16 cellular contexts compared by ENCODE assay signal in the genomic region with DNA sequence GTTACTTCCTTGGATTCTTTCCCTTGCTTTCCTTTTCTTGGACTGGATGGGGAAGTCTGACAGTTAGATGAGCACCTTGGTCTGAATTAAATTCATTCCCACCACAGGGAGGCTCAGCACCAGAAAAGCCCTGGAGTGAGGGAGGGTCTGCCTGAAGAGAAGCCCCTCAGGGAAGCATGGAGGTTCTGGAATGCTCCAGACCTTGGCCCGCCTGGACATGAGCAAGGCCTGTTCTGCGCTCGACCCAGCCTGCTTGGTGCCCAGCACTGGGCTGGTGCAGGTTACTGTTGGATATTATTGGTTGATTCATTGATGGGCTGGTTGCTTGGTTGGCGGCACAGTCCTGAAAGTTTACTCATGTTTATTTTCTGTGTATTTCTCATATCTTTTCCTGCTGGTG.
DNase-seq lines count a peak whose midpoint lies in the region; ATAC-seq, FAIRE-seq and TF ChIP-seq lines count a peak whose summit lies in the region.
"Had no signal": no experiment of that assay in that cellular context is flagged by ENCODE, and none has a peak within 500 bp of the region (broad histone marks: within the 10 kb centered on the region; RNA-seq: fewer than 3 reads in every experiment).

No MANE protein-coding gene starts in this region.

- no peak for FAIRE-seq in astrocyte (lab: Jason Lieb, UNC)
- FAIRE-seq: G401.6, GM12892, H54 had no signal

- H3K4me1 Mint-ChIP-seq in astrocyte (ENCODE audit: low read depth, unreplicated experiment) = no peaks in the 10 kb centered on the region
- H3K4me1 Mint-ChIP-seq in stimulated activated naive B cell treated with anti-CD40 and anti-IgM and Interleukin-4, amounts not matched to agents 10 μg/mL and 1 μg/mL and 100 μg/mL, for 72 hours = no peaks in the 10 kb centered on the region
- H3K4me1 Mint-ChIP-seq: CD4-positive, alpha-beta memory T cell had no signal

- no peaks in the 10 kb centered on the region for H3K27me3 ChIP-seq in Karpas-422 (ENCODE audit: low read length)
- no peaks in the 10 kb centered on the region for H3K27me3 ChIP-seq in astrocyte (ENCODE audit: insufficient read depth, low read length)

- H3K4me2 ChIP-seq in Karpas-422 (ENCODE audit: low read depth, low read length, poor library complexity, severe bottlenecking) (no peak overlapping the region), astrocyte (ENCODE audit: low read length) (no peak overlapping the region)

- H3K9me3 ChIP-seq in Karpas-422 (ENCODE audit: low read length) (no peaks in the 10 kb centered on the region), astrocyte (ENCODE audit: insufficient read depth, low read depth, low read length) (peaks cover 2% of the 10 kb centered on the region)

- H3K9me2 ChIP-seq in Karpas-422 (replicated peaks; ENCODE audit: insufficient read depth, low read length) = no peaks in the 10 kb centered on the region

- H3K27ac ChIP-seq in Karpas-422 (ENCODE audit: low read length) (peak overlapping the region; percentile 32; the same call in 1 of the 2 replicates), astrocyte (ENCODE audit: low read depth, low read length) (no peak overlapping the region)

- H3K4me1 ChIP-seq in Karpas-422 (ENCODE audit: low read length) (peaks cover 27% of the 10 kb centered on the region), astrocyte (ENCODE audit: insufficient read depth, low read length) (no peaks in the 10 kb centered on the region)

- no peaks in the 10 kb centered on the region for H4K20me1 ChIP-seq in Karpas-422 (ENCODE audit: insufficient read depth, low read depth, low read length)
- peaks cover 6% of the 10 kb centered on the region for H4K20me1 ChIP-seq in astrocyte (ENCODE audit: insufficient read depth, low read length)

- H3K4me3 ChIP-seq in Karpas-422 (ENCODE audit: low read length) = no peak overlapping the region
- no peak overlapping the region for H3K4me3 ChIP-seq in astrocyte (ENCODE audit: insufficient read depth, low read depth, low read length)

- no peak for TF ChIP-seq CTCF in astrocyte (IDR thresholded peaks at IDR 0.05; ENCODE audit: insufficient read depth, low read depth, low read length)

- peaks cover 16% of the 10 kb centered on the region for H3K27me3 Mint-ChIP-seq in astrocyte (ENCODE audit: low read depth, unreplicated experiment)
- peaks cover 7 to 15% of the 10 kb centered on the region in 2 donors for H3K27me3 Mint-ChIP-seq in stimulated activated naive B cell treated with anti-CD40 and anti-IgM and Interleukin-4, amounts not matched to agents 10 μg/mL and 1 μg/mL and 100 μg/mL, for 72 hours
- H3K27me3 Mint-ChIP-seq: CD4-positive, alpha-beta memory T cell had no signal

- H3K36me3 ChIP-seq in Karpas-422 (ENCODE audit: insufficient read depth, low read length) (peaks cover 8% of the 10 kb centered on the region; the same call in 1 of the 2 replicates), astrocyte (ENCODE audit: insufficient read depth, low read length) (no peaks in the 10 kb centered on the region)

- no peak for ATAC-seq in stimulated activated naive B cell treated with anti-CD40 and anti-IgM and Interleukin-4, amounts not matched to agents 10 μg/mL and 1 μg/mL and 100 μg/mL, for 72 hours (replicated peaks)

- no peaks in the 10 kb centered on the region for H3K79me2 ChIP-seq in Karpas-422 (ENCODE audit: low read length)
- no peaks in the 10 kb centered on the region for H3K79me2 ChIP-seq in astrocyte (ENCODE audit: insufficient read depth, low read length)

- H3K9ac ChIP-seq in Karpas-422 (ENCODE audit: low read length) (no peak overlapping the region), astrocyte (ENCODE audit: low read length) (no peak overlapping the region)

- peaks cover 34% of the 10 kb centered on the region for H3K36me3 Mint-ChIP-seq in astrocyte (ENCODE audit: low read depth, unreplicated experiment)
- H3K36me3 Mint-ChIP-seq in stimulated activated naive B cell treated with anti-CD40 and anti-IgM and Interleukin-4, amounts not matched to agents 10 μg/mL and 1 μg/mL and 100 μg/mL, for 72 hours = peaks cover 4 to 20% of the 10 kb centered on the region in 2 donors
- H3K36me3 Mint-ChIP-seq: CD4-positive, alpha-beta memory T cell had no signal

- no peak for DNase-seq in Karpas-422
- DNase-seq in astrocyte (ENCODE audit: low read depth) = no peak
- peak; percentile 71 for DNase-seq in mesenteric fat pad (ENCODE audit: low spot score)
- DNase-seq in stimulated activated naive B cell treated with anti-CD40 and anti-IgM and Interleukin-4, amounts not matched to agents 10 μg/mL and 1 μg/mL and 100 μg/mL, for 72 hours = no peak
- DNase-seq in kidney glomerular epithelial cell (lab: John Stamatoyannopoulos, UW) = no peak
- no peak for DNase-seq in stimulated activated CD8-positive, alpha-beta memory T cell treated with anti-CD3 and anti-CD28 coated beads, Interleukin-4, amount 100 ng/mL, for 48 hours
- DNase-seq: Calu3; CD4-positive, alpha-beta memory T cell; COR-L47; DMS53; DND-41; GOT3; HCEC 1CT had no signal

- H2AFZ ChIP-seq in Karpas-422 (ENCODE audit: low read length) (no peak overlapping the region), astrocyte (ENCODE audit: low read depth, low read length) (no peak overlapping the region)

- H3K4me3 Mint-ChIP-seq in astrocyte (ENCODE audit: unreplicated experiment) = no peak overlapping the region
- H3K4me3 Mint-ChIP-seq in stimulated activated naive B cell treated with anti-CD40 and anti-IgM and Interleukin-4, amounts not matched to agents 10 μg/mL and 1 μg/mL and 100 μg/mL, for 72 hours = no peak overlapping the region
- H3K4me3 Mint-ChIP-seq: CD4-positive, alpha-beta memory T cell had no signal

- H3K27ac Mint-ChIP-seq in astrocyte (ENCODE audit: unreplicated experiment) = peak overlapping the region; percentile 4
- H3K27ac Mint-ChIP-seq in stimulated activated naive B cell treated with anti-CD40 and anti-IgM and Interleukin-4, amounts not matched to agents 10 μg/mL and 1 μg/mL and 100 μg/mL, for 72 hours = peak overlapping the region; percentile 32
- H3K27ac Mint-ChIP-seq: CD4-positive, alpha-beta memory T cell had no signal

- peaks cover 2% of the 10 kb centered on the region for H3K9me3 Mint-ChIP-seq in astrocyte (ENCODE audit: unreplicated experiment)
- H3K9me3 Mint-ChIP-seq in stimulated activated naive B cell treated with anti-CD40 and anti-IgM and Interleukin-4, amounts not matched to agents 10 μg/mL and 1 μg/mL and 100 μg/mL, for 72 hours = no peaks in the 10 kb centered on the region
